In the genomic region with DNA sequence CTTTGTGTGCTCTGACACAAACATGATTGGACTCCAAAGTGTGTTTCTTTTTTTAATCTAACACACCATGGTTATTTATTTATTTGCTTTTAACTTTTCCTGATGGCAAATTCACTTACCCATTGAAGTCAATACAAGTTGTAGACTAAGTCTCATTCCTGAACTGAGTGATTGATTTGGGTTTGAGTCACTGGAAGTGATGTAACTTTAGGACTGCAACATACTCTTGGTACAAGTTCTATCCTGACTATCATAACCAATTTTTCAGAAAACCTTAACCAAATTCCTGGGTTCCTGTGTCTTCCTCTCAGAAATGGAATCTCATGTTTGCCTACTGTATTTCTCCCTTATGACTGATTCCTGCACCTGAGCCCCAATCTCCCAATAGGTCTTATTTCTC, we compare ENCODE assay signal across 35 cellular contexts.
"Had no signal": no experiment of that assay in that cellular context is flagged by ENCODE, and none has a peak within 500 bp of the region (broad histone marks: within the 10 kb centered on the region; RNA-seq: fewer than 3 reads in every experiment).

No MANE protein-coding gene starts in this region.

- DNase-seq: activated B cell treated with CpG ODN at 0.5 μM for 24 hours; activated CD4-positive, alpha-beta memory T cell treated with anti-CD3 and anti-CD28 coated beads for 36 hours; activated CD4-positive, alpha-beta T cell treated with anti-CD3 and anti-CD28 coated beads for 4 hours; activated CD4-positive, alpha-beta T cell treated with anti-CD3 and anti-CD28 coated beads, Interleukin-2, amount 10 ng/mL, durations not matched to agents 24 days and 14 days; activated CD4-positive, alpha-beta T cell treated with anti-CD3 and anti-CD28 coated beads, Interleukin-2, amount 50 U/mL, for 1 hour; activated CD4-positive, alpha-beta T cell treated with anti-CD3 and anti-CD28 coated beads, Interleukin-2, amount 50 U/mL, for 4 hours; activated CD4-positive, CD25-positive, alpha-beta regulatory T cell treated with anti-CD3 and anti-CD28 coated beads, Interleukin-2, amount 50 U/mL, for 72 hours; activated CD8-positive, alpha-beta memory T cell treated with anti-CD3 and anti-CD28 coated beads, Interleukin-2, amount 50 U/mL, for 4 hours; activated CD8-positive, alpha-beta T cell treated with anti-CD3 and anti-CD28 coated beads for 36 hours; activated effector memory CD4-positive, alpha-beta T cell treated with anti-CD3 and anti-CD28 coated beads, Interleukin-2, amount 50 U/mL, for 16 hours; activated gamma-delta T cell treated with Interleukin-2 at 50 U/mL for 16 hours; activated naive CD4-positive, alpha-beta T cell; activated naive CD4-positive, alpha-beta T cell treated with anti-CD3 and anti-CD28 coated beads for 36 hours; activated naive CD4-positive, alpha-beta T cell treated with anti-CD3 and anti-CD28 coated beads, Interleukin-2, amount 50 U/mL, for 16 hours; activated naive CD8-positive, alpha-beta T cell treated with anti-CD3 and anti-CD28 coated beads for 36 hours; activated T-cell treated with anti-CD3 and anti-CD28 coated beads for 4 hours; activated T-cell treated with anti-CD3 and anti-CD28 coated beads, Interleukin-2, amount 50 U/mL, for 1 hour; activated T-cell treated with anti-CD3 and anti-CD28 coated beads, Interleukin-2, amount 50 U/mL, for 4 hours; activated T-cell treated with anti-CD3 and anti-CD28 coated beads, Interleukin-2, amount 50 U/mL, for 72 hours; adrenal gland; amniotic stem cell; aorta; body of pancreas; brain microvascular endothelial cell; caudate nucleus; cerebellar nuclear complex; T-cell; T-helper 17 cell had no signal

- H3K36me3 ChIP-seq: adrenal gland, brain microvascular endothelial cell, breast epithelium, cardiac muscle cell had no signal

- H3K27me3 ChIP-seq: adrenal gland, body of pancreas, brain microvascular endothelial cell, breast epithelium, cardiac muscle cell had no signal

- H3K4me3 ChIP-seq: adrenal gland, body of pancreas, breast epithelium, cardiac muscle cell had no signal

- ATAC-seq: activated CD8-positive, alpha-beta T cell treated with anti-CD3 and anti-CD28 coated beads for 36 hours; activated naive CD4-positive, alpha-beta T cell treated with anti-CD3 and anti-CD28 coated beads, Interleukin-2, amount 50 U/mL, for 72 hours; activated T-cell treated with anti-CD3 and anti-CD28 coated beads, Interleukin-2, amount 50 U/mL, for 4 hours; activated T-cell treated with anti-CD3 and anti-CD28 coated beads, Interleukin-2, amount 50 U/mL, for 72 hours; activated T-helper 17 cell treated with anti-CD3 and anti-CD28 coated beads, Interleukin-2, amount 50 U/mL, for 72 hours; body of pancreas; T-cell; T-helper 17 cell had no signal

- FAIRE-seq: astrocyte, TTC549 had no signal

- H3K9me3 ChIP-seq: adrenal gland, body of pancreas, breast epithelium had no signal

- H3K4me1 ChIP-seq: adrenal gland, body of pancreas, breast epithelium had no signal

- H3K27ac ChIP-seq: adrenal gland, body of pancreas, brain microvascular endothelial cell, breast epithelium, cardiac muscle cell, VCaP had no signal
